13 cellular contexts compared by ENCODE assay signal in the genomic region with DNA sequence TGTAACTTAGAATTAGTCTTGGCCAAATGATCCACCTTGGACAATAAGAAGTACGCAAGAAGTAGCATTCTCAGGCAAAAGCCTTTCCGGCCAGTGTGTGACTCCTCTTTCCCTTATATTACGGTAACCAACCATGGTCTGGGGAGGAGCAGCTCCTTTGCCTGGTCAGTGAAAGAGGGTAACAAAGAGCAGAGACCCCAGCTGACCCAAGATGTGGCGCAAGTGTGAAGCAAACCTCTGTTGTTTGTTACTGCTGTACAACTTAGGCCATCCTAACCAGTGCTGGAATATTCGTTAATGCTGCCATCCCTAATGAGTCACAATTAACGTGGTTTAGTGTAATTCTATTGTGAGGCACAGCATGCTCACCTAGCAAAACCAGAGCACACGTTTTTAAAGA. TPM values are rescaled to one million over a fixed set of nuclear protein-coding genes. Genes with fewer than 3 reads are reported as not detected.
A peak's percentile ranks its signal among the peaks of the same experiment; 100 is the strongest.
DNase-seq lines count a peak whose midpoint lies in the region; ATAC-seq, FAIRE-seq and TF ChIP-seq lines count a peak whose summit lies in the region.
"Had no signal": no experiment of that assay in that cellular context is flagged by ENCODE, and none has a peak within 500 bp of the region (broad histone marks: within the 10 kb centered on the region; RNA-seq: fewer than 3 reads in every experiment).

No MANE protein-coding gene starts in this region.

- H3K4me3 ChIP-seq in RWPE2 (ENCODE audit: severe bottlenecking) (no peak overlapping the region), bronchial epithelial cell (ENCODE audit: low read depth, low read length) (no peak overlapping the region), thyroid gland (replicated peaks in 1 of 3) (no peak overlapping the region)
- H3K4me3 ChIP-seq: GM12878 had no signal

- H3K36me3 ChIP-seq in RWPE2 (ENCODE audit: low read depth) (no peaks in the 10 kb centered on the region), bronchial epithelial cell (ENCODE audit: control insufficient read depth, insufficient read depth, low read length) (peaks cover 2% of the 10 kb centered on the region), thyroid gland (no peaks in the 10 kb centered on the region)

- H3K4me3 Mint-ChIP-seq in memory B cell: no peak overlapping the region
- H3K4me3 Mint-ChIP-seq: CD4-positive, CD25-positive, alpha-beta regulatory T cell; central memory CD8-positive, alpha-beta T cell; stimulated activated naive B cell treated with anti-CD40 and anti-IgM and Interleukin-4, amounts not matched to agents 10 μg/mL and 1 μg/mL and 100 μg/mL, for 72 hours had no signal

- no peaks in the 10 kb centered on the region for H3K27me3 Mint-ChIP-seq in memory B cell
- H3K27me3 Mint-ChIP-seq: central memory CD8-positive, alpha-beta T cell; stimulated activated naive B cell treated with anti-CD40 and anti-IgM and Interleukin-4, amounts not matched to agents 10 μg/mL and 1 μg/mL and 100 μg/mL, for 72 hours had no signal

- peaks cover 7% of the 10 kb centered on the region for H3K36me3 Mint-ChIP-seq in memory B cell

- no peak for TF ChIP-seq CTCF in RWPE2 (IDR thresholded peaks at IDR 0.05; ENCODE audit: poor library complexity, severe bottlenecking)
- no peak for TF ChIP-seq CTCF in bronchial epithelial cell (IDR thresholded peaks at IDR 0.05; ENCODE audit: insufficient read depth, low read length, severe bottlenecking)
- TF ChIP-seq CTCF in thyroid gland (IDR thresholded peaks at IDR 0.05): no peak

- no peaks in the 10 kb centered on the region for H3K9me3 Mint-ChIP-seq in memory B cell
- H3K9me3 Mint-ChIP-seq: CD4-positive, CD25-positive, alpha-beta regulatory T cell; central memory CD8-positive, alpha-beta T cell had no signal

- FAIRE-seq in bronchial epithelial cell (lab: Jason Lieb, UNC): no peak
- FAIRE-seq: GM12878 had no signal

- H3K4me1 Mint-ChIP-seq in memory B cell: peaks cover 42% of the 10 kb centered on the region

- WGBS in thyroid gland, 2 donors: 91 to 94% methylated on average over 7 of the region's 7 CpGs

- H3K27ac ChIP-seq in RWPE2 (ENCODE audit: poor library complexity, severe bottlenecking) (peak overlapping the region; percentile 89), thyroid gland (peak overlapping the region; percentile 15 to 66 (median 34))

- TF ChIP-seq POLR2A in thyroid gland (IDR thresholded peaks at IDR 0.05): no peak

- H3K27ac Mint-ChIP-seq in memory B cell: peak overlapping the region; percentile 70
- H3K27ac Mint-ChIP-seq: CD4-positive, CD25-positive, alpha-beta regulatory T cell; stimulated activated naive B cell treated with anti-CD40 and anti-IgM and Interleukin-4, amounts not matched to agents 10 μg/mL and 1 μg/mL and 100 μg/mL, for 72 hours had no signal

- H3K9me3 ChIP-seq in RWPE2 (ENCODE audit: severe bottlenecking) (peaks cover 2% of the 10 kb centered on the region), thyroid gland (no peaks in the 10 kb centered on the region)

- H3K4me1 ChIP-seq in RWPE2 (ENCODE audit: insufficient read depth, poor library complexity, severe bottlenecking): peaks cover 67% of the 10 kb centered on the region
- H3K4me1 ChIP-seq in thyroid gland: peaks cover 44 to 72% of the 10 kb centered on the region in 2 donors

- no peak for ATAC-seq in RWPE2 (ENCODE audit: low read depth)
- no peak for ATAC-seq in memory B cell (ENCODE audit: low read depth)
- ATAC-seq: GM12878; stimulated activated naive B cell treated with anti-CD40 and anti-IgM and Interleukin-4, amounts not matched to agents 10 μg/mL and 1 μg/mL and 100 μg/mL, for 72 hours had no signal

- no peaks in the 10 kb centered on the region for H3K27me3 ChIP-seq in RWPE2 (ENCODE audit: insufficient read depth, poor library complexity, severe bottlenecking)
- H3K27me3 ChIP-seq in bronchial epithelial cell (ENCODE audit: control insufficient read depth, insufficient read depth, low read length): no peaks in the 10 kb centered on the region
- no peaks in the 10 kb centered on the region for H3K27me3 ChIP-seq in thyroid gland

- DNase-seq in RWPE2 (ENCODE audit: low spot score) (no peak), bronchial epithelial cell (ENCODE audit: low read depth) (peak; percentile 38), memory B cell (ENCODE audit: low spot score in 2 of 2) (no peak), thyroid gland (no peak), hepatic stellate cell (ENCODE audit: low spot score) (no peak), NCI-H526 (lab: John Stamatoyannopoulos, UW) (no peak)
- no peak for DNase-seq in activated CD4-positive, CD25-positive, alpha-beta regulatory T cell (lab: John Stamatoyannopoulos, UW)
- DNase-seq: CD4-positive, CD25-positive, alpha-beta regulatory T cell; NCI-H524; stimulated activated CD4-positive, alpha-beta T cell treated with anti-CD3 and anti-CD28 coated beads, Interleukin-4, amount 100 ng/mL, for 4 hours; stimulated activated naive B cell treated with anti-CD40 and anti-IgM and Interleukin-4, amounts not matched to agents 10 μg/mL and 1 μg/mL and 100 μg/mL, for 72 hours had no signal

- intact Hi-C loops in thyroid gland (cut with DNase I): no loop called here

RNA-seq across cellular contexts. Expression of gene HIPK2, which starts 44.0 kb away (rescaled TPM):
- 5.8 and 8.4 TPM in 2 replicates for total RNA-seq in bronchial epithelial cell
- total RNA-seq in thyroid gland: 10 to 100 TPM; 31.3 to 58.5 (median 41.0) TPM
